1 cellular context compared by ENCODE assay signal in the genomic region with DNA sequence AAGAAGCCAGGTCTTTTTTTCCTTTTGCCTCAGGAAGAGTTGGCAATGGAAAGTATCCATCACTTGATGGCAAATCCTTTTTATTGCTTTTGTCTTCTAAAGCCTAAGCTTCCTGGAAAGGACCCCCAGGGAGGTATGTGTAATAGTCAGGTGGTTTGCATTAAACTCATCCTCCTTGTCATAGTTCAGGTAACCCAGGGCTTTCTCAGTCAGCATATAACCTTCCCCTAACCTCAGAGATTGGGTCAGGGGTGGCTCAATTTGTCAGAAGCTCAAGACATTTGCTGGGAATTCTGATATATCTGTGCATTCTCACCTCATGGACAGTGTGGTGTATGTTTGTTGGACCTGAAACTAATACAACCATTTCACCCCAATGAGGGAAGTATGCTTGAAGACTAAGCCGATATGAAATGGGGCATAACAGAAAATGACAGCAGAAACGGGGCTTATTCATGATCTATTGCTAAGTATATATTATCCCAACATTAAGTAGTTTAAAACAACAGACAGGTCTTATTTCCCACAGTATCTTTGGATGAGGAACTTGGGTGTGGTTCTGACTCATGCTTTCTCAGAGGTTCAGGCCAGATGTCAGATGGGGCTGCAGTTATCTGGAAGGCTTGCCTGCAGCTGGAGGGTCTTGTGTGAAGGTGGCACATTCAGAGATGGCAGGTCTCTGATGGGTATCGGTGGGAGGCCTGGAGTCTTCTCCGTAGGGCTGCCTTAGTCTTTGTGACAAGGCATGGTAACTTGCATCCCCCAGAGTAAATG.
TF ChIP-seq lines count a peak whose summit lies in the region.

No MANE protein-coding gene starts in this region.

TF ChIP-seq in K562, 482 proteins besides CTCF, POLR2A, EP300 and RAD21 (continued from another document):
- TF ChIP-seq, protein P1, sequence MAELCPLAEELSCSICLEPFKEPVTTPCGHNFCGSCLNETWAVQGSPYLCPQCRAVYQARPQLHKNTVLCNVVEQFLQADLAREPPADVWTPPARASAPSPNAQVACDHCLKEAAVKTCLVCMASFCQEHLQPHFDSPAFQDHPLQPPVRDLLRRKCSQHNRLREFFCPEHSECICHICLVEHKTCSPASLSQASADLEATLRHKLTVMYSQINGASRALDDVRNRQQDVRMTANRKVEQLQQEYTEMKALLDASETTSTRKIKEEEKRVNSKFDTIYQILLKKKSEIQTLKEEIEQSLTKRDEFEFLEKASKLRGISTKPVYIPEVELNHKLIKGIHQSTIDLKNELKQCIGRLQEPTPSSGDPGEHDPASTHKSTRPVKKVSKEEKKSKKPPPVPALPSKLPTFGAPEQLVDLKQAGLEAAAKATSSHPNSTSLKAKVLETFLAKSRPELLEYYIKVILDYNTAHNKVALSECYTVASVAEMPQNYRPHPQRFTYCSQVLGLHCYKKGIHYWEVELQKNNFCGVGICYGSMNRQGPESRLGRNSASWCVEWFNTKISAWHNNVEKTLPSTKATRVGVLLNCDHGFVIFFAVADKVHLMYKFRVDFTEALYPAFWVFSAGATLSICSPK (IDR thresholded peaks at IDR 0.05; ENCODE audit: borderline replicate concordance) = no peak
- TF ChIP-seq, protein P2, sequence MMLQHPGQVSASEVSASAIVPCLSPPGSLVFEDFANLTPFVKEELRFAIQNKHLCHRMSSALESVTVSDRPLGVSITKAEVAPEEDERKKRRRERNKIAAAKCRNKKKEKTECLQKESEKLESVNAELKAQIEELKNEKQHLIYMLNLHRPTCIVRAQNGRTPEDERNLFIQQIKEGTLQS (IDR thresholded peaks at IDR 0.05) = peak; percentile 28; the same call in 1 of the 2 replicates
- TF ChIP-seq, protein P2 (CRISPR knock-in tag; conservative IDR thresholded peaks at IDR 0.05) = no peak
- TF ChIP-seq MCM7 (IDR thresholded peaks at IDR 0.05) = no peak
- peak; percentile 53 to 54; a peak in 3 of 4 replicates for TF ChIP-seq TRIM24 (IDR thresholded peaks at IDR 0.05)
- peak; percentile 80 for TF ChIP-seq FOSL1 (tag; conservative IDR thresholded peaks at IDR 0.05)
- no peak for TF ChIP-seq C11orf30 (IDR thresholded peaks at IDR 0.05; ENCODE audit: low read depth)
- TF ChIP-seq, protein P3, sequence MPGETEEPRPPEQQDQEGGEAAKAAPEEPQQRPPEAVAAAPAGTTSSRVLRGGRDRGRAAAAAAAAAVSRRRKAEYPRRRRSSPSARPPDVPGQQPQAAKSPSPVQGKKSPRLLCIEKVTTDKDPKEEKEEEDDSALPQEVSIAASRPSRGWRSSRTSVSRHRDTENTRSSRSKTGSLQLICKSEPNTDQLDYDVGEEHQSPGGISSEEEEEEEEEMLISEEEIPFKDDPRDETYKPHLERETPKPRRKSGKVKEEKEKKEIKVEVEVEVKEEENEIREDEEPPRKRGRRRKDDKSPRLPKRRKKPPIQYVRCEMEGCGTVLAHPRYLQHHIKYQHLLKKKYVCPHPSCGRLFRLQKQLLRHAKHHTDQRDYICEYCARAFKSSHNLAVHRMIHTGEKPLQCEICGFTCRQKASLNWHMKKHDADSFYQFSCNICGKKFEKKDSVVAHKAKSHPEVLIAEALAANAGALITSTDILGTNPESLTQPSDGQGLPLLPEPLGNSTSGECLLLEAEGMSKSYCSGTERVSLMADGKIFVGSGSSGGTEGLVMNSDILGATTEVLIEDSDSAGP (CRISPR knock-in tag; IDR thresholded peaks at IDR 0.05) = no peak
- TF ChIP-seq, protein P4, sequence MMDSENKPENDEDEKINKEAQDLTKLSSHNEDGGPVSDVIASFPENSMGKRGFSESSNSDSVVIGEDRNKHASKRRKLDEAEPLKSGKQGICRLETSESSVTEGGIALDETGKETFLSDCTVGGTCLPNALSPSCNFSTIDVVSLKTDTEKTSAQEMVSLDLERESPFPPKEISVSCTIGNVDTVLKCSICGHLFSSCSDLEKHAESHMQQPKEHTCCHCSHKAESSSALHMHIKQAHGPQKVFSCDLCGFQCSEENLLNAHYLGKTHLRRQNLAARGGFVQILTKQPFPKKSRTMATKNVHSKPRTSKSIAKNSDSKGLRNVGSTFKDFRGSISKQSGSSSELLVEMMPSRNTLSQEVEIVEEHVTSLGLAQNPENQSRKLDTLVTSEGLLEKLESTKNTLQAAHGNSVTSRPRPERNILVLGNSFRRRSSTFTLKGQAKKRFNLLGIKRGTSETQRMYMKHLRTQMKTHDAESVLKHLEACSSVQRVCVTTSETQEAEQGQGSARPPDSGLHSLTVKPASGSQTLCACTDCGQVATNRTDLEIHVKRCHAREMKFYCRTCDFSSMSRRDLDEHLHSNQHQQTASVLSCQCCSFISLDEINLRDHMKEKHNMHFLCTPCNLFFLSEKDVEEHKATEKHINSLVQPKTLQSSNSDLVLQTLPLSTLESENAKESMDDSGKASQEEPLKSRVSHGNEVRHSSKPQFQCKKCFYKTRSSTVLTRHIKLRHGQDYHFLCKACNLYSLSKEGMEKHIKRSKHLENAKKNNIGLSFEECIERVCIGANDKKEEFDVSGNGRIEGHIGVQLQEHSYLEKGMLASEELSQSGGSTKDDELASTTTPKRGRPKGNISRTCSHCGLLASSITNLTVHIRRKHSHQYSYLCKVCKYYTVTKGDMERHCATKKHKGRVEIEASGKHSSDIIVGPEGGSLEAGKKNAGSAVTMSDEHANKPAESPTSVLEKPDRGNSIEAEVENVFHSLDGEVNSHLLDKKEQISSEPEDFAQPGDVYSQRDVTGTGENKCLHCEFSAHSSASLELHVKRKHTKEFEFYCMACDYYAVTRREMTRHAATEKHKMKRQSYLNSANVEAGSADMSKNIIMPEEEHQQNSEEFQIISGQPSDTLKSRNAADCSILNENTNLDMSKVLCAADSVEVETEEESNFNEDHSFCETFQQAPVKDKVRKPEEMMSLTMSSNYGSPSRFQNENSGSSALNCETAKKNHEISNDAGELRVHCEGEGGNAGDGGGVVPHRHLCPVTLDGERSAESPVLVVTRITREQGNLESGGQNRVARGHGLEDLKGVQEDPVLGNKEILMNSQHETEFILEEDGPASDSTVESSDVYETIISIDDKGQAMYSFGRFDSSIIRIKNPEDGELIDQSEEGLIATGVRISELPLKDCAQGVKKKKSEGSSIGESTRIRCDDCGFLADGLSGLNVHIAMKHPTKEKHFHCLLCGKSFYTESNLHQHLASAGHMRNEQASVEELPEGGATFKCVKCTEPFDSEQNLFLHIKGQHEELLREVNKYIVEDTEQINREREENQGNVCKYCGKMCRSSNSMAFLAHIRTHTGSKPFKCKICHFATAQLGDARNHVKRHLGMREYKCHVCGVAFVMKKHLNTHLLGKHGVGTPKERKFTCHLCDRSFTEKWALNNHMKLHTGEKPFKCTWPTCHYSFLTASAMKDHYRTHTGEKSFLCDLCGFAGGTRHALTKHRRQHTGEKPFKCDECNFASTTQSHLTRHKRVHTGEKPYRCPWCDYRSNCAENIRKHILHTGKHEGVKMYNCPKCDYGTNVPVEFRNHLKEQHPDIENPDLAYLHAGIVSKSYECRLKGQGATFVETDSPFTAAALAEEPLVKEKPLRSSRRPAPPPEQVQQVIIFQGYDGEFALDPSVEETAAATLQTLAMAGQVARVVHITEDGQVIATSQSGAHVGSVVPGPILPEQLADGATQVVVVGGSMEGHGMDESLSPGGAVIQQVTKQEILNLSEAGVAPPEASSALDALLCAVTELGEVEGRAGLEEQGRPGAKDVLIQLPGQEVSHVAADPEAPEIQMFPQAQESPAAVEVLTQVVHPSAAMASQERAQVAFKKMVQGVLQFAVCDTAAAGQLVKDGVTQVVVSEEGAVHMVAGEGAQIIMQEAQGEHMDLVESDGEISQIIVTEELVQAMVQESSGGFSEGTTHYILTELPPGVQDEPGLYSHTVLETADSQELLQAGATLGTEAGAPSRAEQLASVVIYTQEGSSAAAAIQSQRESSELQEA (IDR thresholded peaks at IDR 0.05; ENCODE audit: low read depth) = no peak
- no peak for TF ChIP-seq GATAD2A (IDR thresholded peaks at IDR 0.05)
- TF ChIP-seq, protein P5, sequence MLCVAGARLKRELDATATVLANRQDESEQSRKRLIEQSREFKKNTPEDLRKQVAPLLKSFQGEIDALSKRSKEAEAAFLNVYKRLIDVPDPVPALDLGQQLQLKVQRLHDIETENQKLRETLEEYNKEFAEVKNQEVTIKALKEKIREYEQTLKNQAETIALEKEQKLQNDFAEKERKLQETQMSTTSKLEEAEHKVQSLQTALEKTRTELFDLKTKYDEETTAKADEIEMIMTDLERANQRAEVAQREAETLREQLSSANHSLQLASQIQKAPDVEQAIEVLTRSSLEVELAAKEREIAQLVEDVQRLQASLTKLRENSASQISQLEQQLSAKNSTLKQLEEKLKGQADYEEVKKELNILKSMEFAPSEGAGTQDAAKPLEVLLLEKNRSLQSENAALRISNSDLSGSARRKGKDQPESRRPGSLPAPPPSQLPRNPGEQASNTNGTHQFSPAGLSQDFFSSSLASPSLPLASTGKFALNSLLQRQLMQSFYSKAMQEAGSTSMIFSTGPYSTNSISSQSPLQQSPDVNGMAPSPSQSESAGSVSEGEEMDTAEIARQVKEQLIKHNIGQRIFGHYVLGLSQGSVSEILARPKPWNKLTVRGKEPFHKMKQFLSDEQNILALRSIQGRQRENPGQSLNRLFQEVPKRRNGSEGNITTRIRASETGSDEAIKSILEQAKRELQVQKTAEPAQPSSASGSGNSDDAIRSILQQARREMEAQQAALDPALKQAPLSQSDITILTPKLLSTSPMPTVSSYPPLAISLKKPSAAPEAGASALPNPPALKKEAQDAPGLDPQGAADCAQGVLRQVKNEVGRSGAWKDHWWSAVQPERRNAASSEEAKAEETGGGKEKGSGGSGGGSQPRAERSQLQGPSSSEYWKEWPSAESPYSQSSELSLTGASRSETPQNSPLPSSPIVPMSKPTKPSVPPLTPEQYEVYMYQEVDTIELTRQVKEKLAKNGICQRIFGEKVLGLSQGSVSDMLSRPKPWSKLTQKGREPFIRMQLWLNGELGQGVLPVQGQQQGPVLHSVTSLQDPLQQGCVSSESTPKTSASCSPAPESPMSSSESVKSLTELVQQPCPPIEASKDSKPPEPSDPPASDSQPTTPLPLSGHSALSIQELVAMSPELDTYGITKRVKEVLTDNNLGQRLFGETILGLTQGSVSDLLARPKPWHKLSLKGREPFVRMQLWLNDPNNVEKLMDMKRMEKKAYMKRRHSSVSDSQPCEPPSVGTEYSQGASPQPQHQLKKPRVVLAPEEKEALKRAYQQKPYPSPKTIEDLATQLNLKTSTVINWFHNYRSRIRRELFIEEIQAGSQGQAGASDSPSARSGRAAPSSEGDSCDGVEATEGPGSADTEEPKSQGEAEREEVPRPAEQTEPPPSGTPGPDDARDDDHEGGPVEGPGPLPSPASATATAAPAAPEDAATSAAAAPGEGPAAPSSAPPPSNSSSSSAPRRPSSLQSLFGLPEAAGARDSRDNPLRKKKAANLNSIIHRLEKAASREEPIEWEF (CRISPR knock-in tag; IDR thresholded peaks at IDR 0.05) = no peak
